9 cellular contexts compared by ENCODE assay signal in genomic region chr7:5591547-5591899, GRCh38. TPM values are rescaled to one million over a fixed set of nuclear protein-coding genes. Genes with fewer than 3 reads are reported as not detected.
A peak's percentile ranks its signal among the peaks of the same experiment; 100 is the strongest.
DNase-seq lines count a peak whose midpoint lies in the region; ATAC-seq, FAIRE-seq and TF ChIP-seq lines count a peak whose summit lies in the region.
"Had no signal": no experiment of that assay in that cellular context is flagged by ENCODE, and none has a peak within 500 bp of the region (broad histone marks: within the 10 kb centered on the region; RNA-seq: fewer than 3 reads in every experiment).

No MANE protein-coding gene starts in this region.

- BruUV-seq in GM12878 (replicated peaks; lab: Mats Ljungman, UMichigan) (no TSS peak), HepG2 (replicated peaks; lab: Mats Ljungman, UMichigan) (no TSS peak)

- POLR2A ChIA-PET in AG04450 (lab: Yijun Ruan, JAX) (interaction anchor here (0.8 kb wide), 1 partner anchor 67 kb away, joined by 3 read pairs; no protein-coding TSS in a partner anchor), GM12878 (lab: Charles Lee) (interaction anchor here (1.3 kb wide), 1 partner anchor 102 kb away, joined by 6 read pairs; no protein-coding TSS in a partner anchor), HepG2 (lab: Yijun Ruan, JAX) (no interaction called here)

- H3K27me3 ChIP-seq in AG04450 (ENCODE audit: control insufficient read depth, insufficient read depth, low read length) (peaks cover 4% of the 10 kb centered on the region), GM12878 (replicated peaks in 1 of 2; ENCODE audit: control insufficient read depth in 2 of 2, insufficient read depth in 2 of 2, low read length in 1 of 2) (no peaks in the 10 kb centered on the region), HepG2 (ENCODE audit: control insufficient read depth in 1 of 2, insufficient read depth in 2 of 2, low read length in 2 of 2) (peaks cover 0 to 9% of the 10 kb centered on the region in 2 experiments; a peak in 3 of 5 replicates)

- H3K4me2 ChIP-seq in GM12878 (ENCODE audit: control insufficient read depth, insufficient read depth) (peak overlapping the region; percentile 83; the same call in 1 of the 2 replicates), HepG2 (ENCODE audit: low read depth, low read length) (peak overlapping the region; percentile 93)

- in situ Hi-C loops in GM12878 (cut with MboI): no loop called here
- in situ Hi-C loops in HepG2 (cut with HindIII; ENCODE audit: extremely low pct_ligation_motif_present, low pct_unique_long_range_greater_than_20kb): no loop called here

- TF ChIP-seq CTCF in AG04450 (IDR thresholded peaks at IDR 0.05; ENCODE audit: low read depth, low read length): no peak
- TF ChIP-seq CTCF in GM12878 (IDR thresholded peaks at IDR 0.05 in 2 of 3, conservative IDR thresholded peaks at IDR 0.05 in 1 of 3; ENCODE audit: control insufficient read depth in 2 of 3, extremely low read depth in 1 of 3, insufficient read depth in 1 of 3, low read depth in 3 of 3, low read length in 3 of 3): no peak
- no peak for TF ChIP-seq CTCF in HepG2 (CRISPR knock-in tag; IDR thresholded peaks at IDR 0.05)

- RAD21 ChIA-PET in GM12878 (lab: Charles Lee; ENCODE audit: unreplicated experiment): interaction anchor here (3.2 kb wide), 1 partner anchor 110 kb away, joined by 10 read pairs; no protein-coding TSS in a partner anchor

- intact Hi-C loops in GM12878 (cut with micrococcal nuclease; ENCODE audit: unreplicated experiment): no loop called here
- intact Hi-C loops in HepG2 (cut with micrococcal nuclease; ENCODE audit: unreplicated experiment): no loop called here

- TF ChIP-seq POLR2A in GM12878 (IDR thresholded peaks at IDR 0.05; ENCODE audit: low read depth, low read length) (no peak), HepG2 (IDR thresholded peaks at IDR 0.05; ENCODE audit: insufficient read depth in 1 of 2, low read depth in 2 of 2, low read length in 2 of 2) (no peak)

- H3K4me3 ChIP-seq in AG04450 (ENCODE audit: low read depth, low read length): peak overlapping the region; percentile 90
- H3K4me3 ChIP-seq in GM12878: peak overlapping the region; percentile 99; the same call in 1 of the 2 replicates
- H3K4me3 ChIP-seq in HepG2 (replicated peaks in 1 of 3; ENCODE audit: insufficient read depth in 1 of 3, low read depth in 2 of 3, low read length in 3 of 3): peak overlapping the region in 1 of 3 experiments; percentile 25; a peak in 1 of 6 replicates

- 3% methylated on average over 9 of the region's 10 CpGs for WGBS in GM12878 (ENCODE audit: insufficient coverage, insufficient replicate concordance, low lambda C conversion rate, missing lambda C conversion rate)
- 0% methylated on average over 3 of the region's 10 CpGs for WGBS in HepG2 (ENCODE audit: low lambda C conversion rate)

- peaks cover 17% of the 10 kb centered on the region for H3K4me1 ChIP-seq in GM12878 (ENCODE audit: control insufficient read depth, insufficient read depth, low read length)
- peaks cover 78% of the 10 kb centered on the region for H3K4me1 ChIP-seq in HepG2 (ENCODE audit: insufficient read depth, low read length)

- no peak for TF ChIP-seq RAD21 in GM12878 (IDR thresholded peaks at IDR 0.05; ENCODE audit: insufficient read depth, low read depth, low read length)
- no peak for TF ChIP-seq RAD21 in HepG2 (CRISPR knock-in tag; IDR thresholded peaks at IDR 0.05)

- H4K20me1 ChIP-seq in GM12878 (ENCODE audit: control insufficient read depth, insufficient read depth): no peaks in the 10 kb centered on the region; the same call in 1 of the 2 replicates
- H4K20me1 ChIP-seq in HepG2 (ENCODE audit: insufficient read depth, low read length): peaks cover 7% of the 10 kb centered on the region

- TF ChIP-seq EP300 in GM12878 (IDR thresholded peaks at IDR 0.05; ENCODE audit: borderline replicate concordance in 1 of 2, control insufficient read depth in 1 of 2, low read depth in 2 of 2, low read length in 2 of 2) (peak in 1 of 2 experiments; percentile 43; a peak in 1 of 4 replicates), HepG2 (IDR thresholded peaks at IDR 0.05; ENCODE audit: low read depth in 2 of 2, low read length in 2 of 2) (0 out of 4 replicates have a peak, but pooled peaks of 1 of the 2 experiments have one; percentile 7), HepG2 (CRISPR knock-in tag; IDR thresholded peaks at IDR 0.05; ENCODE audit: borderline replicate concordance) (no peak)

- H3K9me3 ChIP-seq in AG04450 (ENCODE audit: control insufficient read depth, insufficient read depth, low read length) (no peaks in the 10 kb centered on the region; the same call in 1 of the 2 replicates), GM12878 (replicated peaks; ENCODE audit: control insufficient read depth, insufficient read depth, low read length) (no peaks in the 10 kb centered on the region), HepG2 (ENCODE audit: low read length) (no peaks in the 10 kb centered on the region)

- peaks cover 0 to 1% of the 10 kb centered on the region in 2 experiments; a peak in 1 of 4 replicates for H3K36me3 ChIP-seq in GM12878 (ENCODE audit: control insufficient read depth in 2 of 2, insufficient read depth in 2 of 2, low read length in 1 of 2)
- H3K36me3 ChIP-seq in HepG2 (replicated peaks in 1 of 2; ENCODE audit: control insufficient read depth in 1 of 2, insufficient read depth in 2 of 2, low read length in 2 of 2): no peaks in the 10 kb centered on the region

- H2AFZ ChIP-seq in GM12878 (ENCODE audit: control insufficient read depth, low read depth, low read length) (no peak overlapping the region), HepG2 (ENCODE audit: low read length) (no peak overlapping the region)

- FAIRE-seq in GM12878 (lab: Jason Lieb, UNC) (no peak), HepG2 (lab: Jason Lieb, UNC) (no peak)

- peak; percentile 60 for DNase-seq in AG04450 (ENCODE audit: low read depth, low spot score)
- DNase-seq in HT-29 (ENCODE audit: low spot score): peak; percentile 64
- no peak for DNase-seq in GM12878 (ENCODE audit: low read depth, low spot score)
- peak; percentile 72 for DNase-seq in HepG2 (ENCODE audit: low spot score)
- DNase-seq in SK-N-DZ (ENCODE audit: low spot score): no peak
- no peak for DNase-seq in cerebellum (ENCODE audit: low spot score)
- no peak for DNase-seq in DMS79 (lab: John Stamatoyannopoulos, UW)
- DNase-seq: activated effector memory CD4-positive, alpha-beta T cell treated with anti-CD3 and anti-CD28 coated beads, Interleukin-2, amount 50 U/mL, for 16 hours had no signal

- H3K79me2 ChIP-seq in GM12878 (ENCODE audit: control insufficient read depth, insufficient read depth, low read length): peaks cover 43% of the 10 kb centered on the region
- H3K79me2 ChIP-seq in HepG2 (ENCODE audit: insufficient read depth, low read length): peaks cover 11% of the 10 kb centered on the region

- SMC1A ChIA-PET in GM12878 (lab: Charles Lee; ENCODE audit: uncharacterized antibody, unreplicated experiment): no interaction called here

- CTCF ChIA-PET in AG04450 (lab: Charles Lee) (no interaction called here), GM12878 (lab: Yijun Ruan, JAX) (interaction anchor here (0.8 to 2.4 kb wide), 2 partner anchors 21 to 74 kb away, joined by 4 to 10 read pairs; no protein-coding TSS in a partner anchor), HepG2 (lab: Yijun Ruan, JAX; ENCODE audit: low intra/inter-chr PET ratio, low total read pairs) (no interaction called here)

- no peak overlapping the region for H3K9ac ChIP-seq in GM12878 (ENCODE audit: control insufficient read depth, insufficient read depth, low read length)
- H3K9ac ChIP-seq in HepG2 (ENCODE audit: insufficient read depth, low read depth, low read length): no peak overlapping the region

- ATAC-seq in GM12878 (no peak), HepG2 (peak; percentile 32), GM18520 (IDR thresholded peaks at IDR 0.05; ENCODE audit: unreplicated experiment) (no peak)

- H3K27ac ChIP-seq in AG04450 (ENCODE audit: low read depth, low read length) (peak overlapping the region; percentile 61), GM12878 (ENCODE audit: control insufficient read depth, insufficient read depth) (peak overlapping the region; percentile 8; the same call in 1 of the 2 replicates), HepG2 (ENCODE audit: extremely low read length, insufficient read depth, low read length) (no peak overlapping the region)

RNA-seq across cellular contexts. Expression of gene FSCN1, which starts 1.1 kb away (rescaled TPM):
- polyA plus RNA-seq in AG04450 (2011; rRNA removed): 108 and 151 TPM in 2 replicates
- polyA minus RNA-seq in AG04450 (2011; rRNA and poly(A)+ RNA removed): 90.4 and 104 TPM in 2 replicates
- total RNA-seq in HT-29 (2014; rRNA removed; shearing (Covaris generic)): 2.0 and 3.8 TPM in 2 replicates
- total RNA-seq in GM12878 (2013; cell fraction: nucleolus; rRNA removed): 180 and 207 TPM in 2 replicates
- 172 and 215 TPM in 2 replicates for total RNA-seq in GM12878 (2014; rRNA removed)
- total RNA-seq in GM12878 (2014; rRNA removed; fragmentation: Illumina TruSeq; extraction: Trizol): 49.8 and 64.8 TPM in 2 replicates
- total RNA-seq in GM12878 (2021): 337 TPM in 2 replicates
- polyA plus RNA-seq in GM12878 (2011; ENCODE audit: low read depth): 51.6 TPM
- 17.8 and 66.7 TPM in 2 replicates for polyA plus RNA-seq in GM12878 (2011; rRNA removed)
- 117 and 150 TPM in 2 replicates for polyA plus RNA-seq in GM12878 (2011; cell fraction: cytosol; rRNA removed)
- polyA plus RNA-seq in GM12878 (2011; cell fraction: nucleus; rRNA removed): 170 and 231 TPM in 2 replicates
- polyA plus RNA-seq in GM12878 (2012): 177 and 222 TPM in 2 replicates
- 4.0 and 38.7 TPM in 2 replicates for polyA plus RNA-seq in GM12878 (2014; fragmentation: Illumina TruSeq; extraction: Trizol)
- polyA plus RNA-seq in GM12878 (2014; fragmentation: Nextera tagmentation; extraction: Ambion mirVana): 1 to 10 TPM in 1 of 2 experiments, under 1 TPM in 1; 0.50 to 1.6 TPM
- polyA plus RNA-seq in GM12878 (2014; rRNA removed): 207 and 254 TPM in 2 replicates
- 100 to 1,000 TPM; 145 to 150 TPM for polyA plus RNA-seq in GM12878 (2016; fragmentation: Nextera tagmentation; extraction: Ambion mirVana)
- 37.2 and 72.4 TPM in 2 replicates for polyA minus RNA-seq in GM12878 (2011; rRNA and poly(A)+ RNA removed)
- 109 and 127 TPM in 2 replicates for polyA minus RNA-seq in GM12878 (2011; cell fraction: cytosol; rRNA and poly(A)+ RNA removed)
- polyA minus RNA-seq in GM12878 (2011; cell fraction: nucleus; rRNA and poly(A)+ RNA removed): 73.0 and 111 TPM in 2 replicates
- total RNA-seq in HepG2 (2016; rRNA removed; fragmentation: Illumina TruSeq; extraction: Trizol): 35.5 and 44.0 TPM in 2 replicates
- total RNA-seq in HepG2 (2016; cell fraction: cytosol; rRNA removed; fragmentation: Illumina TruSeq; extraction: Trizol; ENCODE audit: low read depth): 6.4 and 7.4 TPM in 2 replicates
- total RNA-seq in HepG2 (2016; cell fraction: insoluble cytoplasmic fraction; rRNA removed; fragmentation: Illumina TruSeq; extraction: Trizol): 32.0 and 43.8 TPM in 2 replicates
- 20.9 and 22.0 TPM in 2 replicates for total RNA-seq in HepG2 (2016; cell fraction: membrane; rRNA removed; fragmentation: Illumina TruSeq; extraction: Trizol)
- total RNA-seq in HepG2 (2016; cell fraction: nucleus; rRNA removed; fragmentation: Illumina TruSeq; extraction: Trizol): 21.3 and 24.5 TPM in 2 replicates
- polyA plus RNA-seq in HepG2 (2011; rRNA removed): 21.2 and 29.0 TPM in 2 replicates
- 21.0 and 36.3 TPM in 2 replicates for polyA plus RNA-seq in HepG2 (2011; cell fraction: cytosol; rRNA removed)
- 41.0 and 50.2 TPM in 2 replicates for polyA plus RNA-seq in HepG2 (2011; cell fraction: nucleus; rRNA removed)
- 7.3 and 18.5 TPM in 2 replicates for polyA plus RNA-seq in HepG2 (2012)
- polyA plus RNA-seq in HepG2 (2016; cell fraction: cytosol; fragmentation: Illumina TruSeq; extraction: Trizol; ENCODE audit: low read depth): 10.2 and 10.8 TPM in 2 replicates
- polyA plus RNA-seq in HepG2 (2016; cell fraction: insoluble cytoplasmic fraction; fragmentation: Illumina TruSeq; extraction: Trizol; ENCODE audit: low read depth): 58.7 and 73.9 TPM in 2 replicates
- 22.3 and 24.1 TPM in 2 replicates for polyA plus RNA-seq in HepG2 (2016; cell fraction: membrane; fragmentation: Illumina TruSeq; extraction: Trizol; ENCODE audit: low read depth)
- 53.5 and 58.8 TPM in 2 replicates for polyA plus RNA-seq in HepG2 (2016; cell fraction: nucleus; fragmentation: Illumina TruSeq; extraction: Trizol; ENCODE audit: insufficient read depth, low read depth)
- polyA minus RNA-seq in HepG2 (2011; rRNA and poly(A)+ RNA removed; ENCODE audit: low replicate concordance): 66.5 and 90.1 TPM in 2 replicates
- 43.7 and 53.5 TPM in 2 replicates for polyA minus RNA-seq in HepG2 (2011; cell fraction: cytosol; rRNA and poly(A)+ RNA removed)
- polyA minus RNA-seq in HepG2 (2011; cell fraction: nucleus; rRNA and poly(A)+ RNA removed): 12.7 and 16.4 TPM in 2 replicates
- 513 and 629 TPM in 2 replicates for polyA plus RNA-seq in SK-N-DZ (2014; cell fraction: cytosol; rRNA removed)
- polyA plus RNA-seq in SK-N-DZ (2014; cell fraction: nucleus; rRNA removed): 276 and 299 TPM in 2 replicates
- total RNA-seq in cerebellum: 136 TPM

Comparison
In these comparisons a context has a peak if more than half of its experiments do, and no peak if none do; other contexts are left out.
1. DNase-seq: peak in AG04450 (single experiment), HT-29 (single experiment) and HepG2 (single experiment); none in GM12878 (single experiment), SK-N-DZ (single experiment), cerebellum (single experiment) and DMS79 (single experiment).